In genomic region chr11:58573451-58574104, GRCh38 we compare ENCODE assay signal across 8 cellular contexts. TPM values are rescaled to one million over a fixed set of nuclear protein-coding genes. Genes with fewer than 3 reads are reported as not detected.
A peak's percentile ranks its signal among the peaks of the same experiment; 100 is the strongest.
DNase-seq lines count a peak whose midpoint lies in the region; ATAC-seq and TF ChIP-seq lines count a peak whose summit lies in the region.

No MANE protein-coding gene starts in this region.

- H3K9me2 ChIP-seq in OCI-LY7 (ENCODE audit: insufficient read depth, low read length) = no peaks in the 10 kb centered on the region

- H3K4me3 Mint-ChIP-seq in activated T-helper 17 cell treated with anti-CD3 and anti-CD28 coated beads, Interleukin-2, amount 50 U/mL, for 72 hours = peak overlapping the region; percentile 96

- intact Hi-C loops in OCI-LY7 (cut with micrococcal nuclease; ENCODE audit: unreplicated experiment) = no loop called here

- H3K9me3 ChIP-seq in OCI-LY7 (ENCODE audit: low read length) = no peaks in the 10 kb centered on the region

- peak overlapping the region; percentile 100 for H3K27ac Mint-ChIP-seq in activated T-helper 17 cell treated with anti-CD3 and anti-CD28 coated beads, Interleukin-2, amount 50 U/mL, for 72 hours

- CTCF ChIA-PET in OCI-LY7 (lab: Charles Lee; ENCODE audit: unreplicated experiment) = no interaction called here

- peak overlapping the region; percentile 79 for H3K4me3 ChIP-seq in OCI-LY7 (ENCODE audit: low read depth, low read length, poor library complexity, severe bottlenecking)

- POLR2A ChIA-PET in OCI-LY7 (lab: Charles Lee) = interaction anchor here (0.7 to 0.9 kb wide), 2 partner anchors 13 to 34 kb away, joined by 4 to 7 read pairs; no protein-coding TSS in a partner anchor

- DNase-seq in GM04504 (ENCODE audit: low read depth) (peak; percentile 68), OCI-LY7 (ENCODE audit: low spot score) (peak; percentile 78), globus pallidus (ENCODE audit: low spot score) (peak; percentile 20), GOT3 (lab: John Stamatoyannopoulos, UW) (no peak)
- DNase-seq in stimulated activated CD4-positive, alpha-beta T cell treated with anti-CD3 and anti-CD28 coated beads, Interleukin-1b, Interleukin-23, amount 100 ng/mL, for 4 hours (ENCODE audit: low read depth in 2 of 2) = peak; percentile 54 to 57

- no TSS peak for BruUV-seq in OCI-LY7 (replicated peaks; lab: Mats Ljungman, UMichigan)

- H3K4me2 ChIP-seq in OCI-LY7 (ENCODE audit: low read length) = peak overlapping the region; percentile 96

- H3K27ac ChIP-seq in OCI-LY7 (ENCODE audit: low read depth, low read length, poor library complexity, severe bottlenecking) = peak overlapping the region; percentile 95

- peaks cover 13% of the 10 kb centered on the region for H3K4me1 Mint-ChIP-seq in activated T-helper 17 cell treated with anti-CD3 and anti-CD28 coated beads, Interleukin-2, amount 50 U/mL, for 72 hours

- peaks cover 88% of the 10 kb centered on the region for H3K36me3 Mint-ChIP-seq in activated T-helper 17 cell treated with anti-CD3 and anti-CD28 coated beads, Interleukin-2, amount 50 U/mL, for 72 hours (ENCODE audit: low read depth)

- H3K9me3 Mint-ChIP-seq in activated T-helper 17 cell treated with anti-CD3 and anti-CD28 coated beads, Interleukin-2, amount 50 U/mL, for 72 hours = no peaks in the 10 kb centered on the region

- H2AFZ ChIP-seq in OCI-LY7 (ENCODE audit: low read length) = no peak overlapping the region

- ATAC-seq in HG02642 (IDR thresholded peaks at IDR 0.05; ENCODE audit: poor library complexity, unreplicated experiment) = peak; percentile 17
- peak; percentile 47 for ATAC-seq in activated T-helper 17 cell treated with anti-CD3 and anti-CD28 coated beads, Interleukin-2, amount 50 U/mL, for 72 hours (replicated peaks)
- no peak for ATAC-seq in HG02840 (IDR thresholded peaks at IDR 0.05; ENCODE audit: low FRiP score, unreplicated experiment)

- peaks cover 7% of the 10 kb centered on the region for H4K20me1 ChIP-seq in OCI-LY7 (ENCODE audit: insufficient read depth, low read length)

- peaks cover 31% of the 10 kb centered on the region for H3K36me3 ChIP-seq in OCI-LY7 (ENCODE audit: insufficient read depth, low read length)

- peaks cover 43% of the 10 kb centered on the region for H3K4me1 ChIP-seq in OCI-LY7 (ENCODE audit: insufficient read depth, low read length, poor library complexity, severe bottlenecking)

- TF ChIP-seq CTCF in OCI-LY7 (conservative IDR thresholded peaks at IDR 0.05; ENCODE audit: low read length) = no peak

- H3K79me2 ChIP-seq in OCI-LY7 (ENCODE audit: insufficient read depth, low read depth, low read length) = peaks cover 81% of the 10 kb centered on the region

- H3K27me3 Mint-ChIP-seq in activated T-helper 17 cell treated with anti-CD3 and anti-CD28 coated beads, Interleukin-2, amount 50 U/mL, for 72 hours = no peaks in the 10 kb centered on the region

RNA-seq across cellular contexts. Expression of gene LPXN, which starts 2.1 kb away (rescaled TPM):
- total RNA-seq in OCI-LY7 (2014; rRNA removed; shearing (Covaris generic)) = 64.1 and 79.3 TPM in 2 replicates
- 129 and 130 TPM in 2 replicates for total RNA-seq in OCI-LY7 (2022)
- 100 to 1,000 TPM; 234 to 320 TPM for total RNA-seq in activated T-helper 17 cell treated with anti-CD3 and anti-CD28 coated beads, Interleukin-2, amount 50 U/mL, for 72 hours

RNA-seq across cellular contexts. Expression of gene ZFP91, which starts 5.3 kb away (rescaled TPM):
- total RNA-seq in OCI-LY7 (2014; rRNA removed; shearing (Covaris generic)) = 36.9 and 38.7 TPM in 2 replicates
- total RNA-seq in OCI-LY7 (2022) = 50.9 and 60.5 TPM in 2 replicates
- 10 to 100 TPM; 45.7 to 47.4 TPM for total RNA-seq in activated T-helper 17 cell treated with anti-CD3 and anti-CD28 coated beads, Interleukin-2, amount 50 U/mL, for 72 hours

RNA-seq across cellular contexts. Expression of gene CNTF, which starts 48.9 kb away (rescaled TPM):
- total RNA-seq in OCI-LY7 (2014; rRNA removed; shearing (Covaris generic)) = 3.1 and 3.4 TPM in 2 replicates
- total RNA-seq in OCI-LY7 (2022) = 3.3 and 3.5 TPM in 2 replicates
- 1 to 10 TPM; 4.1 to 5.5 TPM for total RNA-seq in activated T-helper 17 cell treated with anti-CD3 and anti-CD28 coated beads, Interleukin-2, amount 50 U/mL, for 72 hours
